ENCODE assay signal across 1 cellular context in genomic region chr3:52308308-52308707, GRCh38.
TF ChIP-seq lines count a peak whose summit lies in the region.

No MANE protein-coding gene starts in this region.

TF ChIP-seq in H1, 55 proteins besides CTCF, POLR2A, EP300 and RAD21:
- no peak for TF ChIP-seq SP1 (IDR thresholded peaks at IDR 0.05; ENCODE audit: low read depth, low read length)
- no peak for TF ChIP-seq ZNF274 (IDR thresholded peaks at IDR 0.05; ENCODE audit: borderline replicate concordance, extremely low read depth, low read length)
- TF ChIP-seq HDAC2 (IDR thresholded peaks at IDR 0.05; ENCODE audit: borderline replicate concordance in 1 of 2, low read depth in 2 of 2, low read length in 2 of 2) = no peak
- TF ChIP-seq POLR2AphosphoS5 (IDR thresholded peaks at IDR 0.05; ENCODE audit: low read depth, low read length) = no peak
- TF ChIP-seq CHD7 (IDR thresholded peaks at IDR 0.05; ENCODE audit: insufficient replicate concordance, low read length) = no peak
- no peak for TF ChIP-seq SP2 (IDR thresholded peaks at IDR 0.05; ENCODE audit: low read length)
- no peak for TF ChIP-seq SP4 (IDR thresholded peaks at IDR 0.05; ENCODE audit: low read length)
- TF ChIP-seq FOSL1 (IDR thresholded peaks at IDR 0.05; ENCODE audit: insufficient read depth, low read depth, low read length) = no peak
- no peak for TF ChIP-seq KDM1A (IDR thresholded peaks at IDR 0.05; ENCODE audit: borderline replicate concordance, low read length)
- no peak for TF ChIP-seq EZH2 (IDR thresholded peaks at IDR 0.05; ENCODE audit: low read depth, low read length, severe bottlenecking)
- no peak for TF ChIP-seq CBX5 (IDR thresholded peaks at IDR 0.05; ENCODE audit: low read depth, low read length)
- TF ChIP-seq KDM5A (IDR thresholded peaks at IDR 0.05; ENCODE audit: low read length) = no peak
